ENCODE assay signal across 26 cellular contexts in the genomic region with DNA sequence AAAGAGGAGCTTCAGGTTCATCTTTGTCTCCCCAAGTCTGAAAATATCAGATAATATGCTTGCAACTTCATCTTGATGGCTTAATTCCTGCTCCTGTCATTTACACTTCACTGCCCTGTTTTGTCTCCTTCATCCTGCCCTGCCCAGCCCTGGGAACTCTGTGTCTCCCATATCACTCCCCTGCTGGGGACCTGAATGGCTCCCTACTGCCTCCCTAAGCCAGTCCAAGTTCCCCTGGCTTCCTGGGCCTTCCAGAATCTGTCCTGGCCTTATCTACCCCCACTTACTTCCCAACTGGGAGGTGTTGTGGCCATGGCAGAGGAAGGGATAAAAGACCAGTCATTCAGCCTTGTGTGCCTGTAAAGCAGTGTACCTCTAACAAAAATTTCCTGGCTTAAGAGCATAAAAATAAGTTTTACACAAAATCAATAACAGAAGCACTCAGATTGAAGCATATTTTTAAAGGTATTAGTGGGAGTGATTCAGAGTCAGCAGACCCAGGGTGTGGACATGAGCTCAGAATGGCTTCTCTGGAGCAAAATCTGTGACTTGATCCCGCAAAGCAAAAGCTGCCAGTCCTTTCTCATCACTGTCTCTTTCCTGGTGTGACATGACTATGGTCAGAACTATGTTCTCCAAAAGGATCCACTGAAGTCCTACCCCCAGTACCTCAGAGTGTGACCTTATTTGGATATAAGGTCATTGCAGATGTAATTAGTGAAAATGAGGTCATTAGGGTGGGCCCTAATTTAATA. TPM values are rescaled to one million over a fixed set of nuclear protein-coding genes. Genes with fewer than 3 reads are reported as not detected.
DNase-seq lines count a peak whose midpoint lies in the region; ATAC-seq and TF ChIP-seq lines count a peak whose summit lies in the region.
"Had no signal": no experiment of that assay in that cellular context is flagged by ENCODE, and none has a peak within 500 bp of the region (broad histone marks: within the 10 kb centered on the region; RNA-seq: fewer than 3 reads in every experiment).

No MANE protein-coding gene starts in this region.

- CTCF ChIA-PET in Panc1 (lab: Charles Lee): no interaction called here

- H3K27me3 Mint-ChIP-seq in activated T-helper 17 cell treated with anti-CD3 and anti-CD28 coated beads, Interleukin-2, amount 50 U/mL, for 72 hours: peaks cover 17% of the 10 kb centered on the region

- no peak overlapping the region for H3K9ac ChIP-seq in GM23248

- no TSS peak for BruUV-seq in Panc1 (replicated peaks; lab: Mats Ljungman, UMichigan)

- H3K36me3 ChIP-seq in GM23248 (ENCODE audit: low read depth) (no peaks in the 10 kb centered on the region), Panc1 (ENCODE audit: control insufficient read depth, insufficient read depth, low read length) (no peaks in the 10 kb centered on the region), osteoblast (ENCODE audit: insufficient read depth, low read length) (no peaks in the 10 kb centered on the region)
- H3K36me3 ChIP-seq: HAP-1, heart left ventricle, uterus had no signal

- peaks cover 5% of the 10 kb centered on the region for H3K9me3 Mint-ChIP-seq in activated T-helper 17 cell treated with anti-CD3 and anti-CD28 coated beads, Interleukin-2, amount 50 U/mL, for 72 hours
- H3K9me3 Mint-ChIP-seq: activated CD4-positive, alpha-beta memory T cell treated with anti-CD3 and anti-CD28 coated beads, Interleukin-2, amount 10 ng/mL, durations not matched to agents 7 days and 5 days had no signal

- intact Hi-C loops in Panc1 (cut with micrococcal nuclease; ENCODE audit: unreplicated experiment): no loop called here

- DNase-seq in GM23248 (peak; percentile 11), Panc1 (ENCODE audit: low read depth, low spot score) (no peak), osteoblast (ENCODE audit: insufficient read length, low spot score, missing footprints) (peak; percentile 68), NCI-H226 (no peak), OCI-M1 (lab: John Stamatoyannopoulos, UW) (no peak)
- DNase-seq: activated CD4-positive, alpha-beta memory T cell treated with anti-CD3 and anti-CD28 coated beads, Interleukin-2, amount 10 ng/mL, durations not matched to agents 7 days and 5 days; activated CD4-positive, CD25-positive, alpha-beta regulatory T cell treated with anti-CD3 and anti-CD28 coated beads, Interleukin-2, amount 50 U/mL, for 72 hours; activated CD8-positive, alpha-beta memory T cell treated with anti-CD3 and anti-CD28 coated beads, Interleukin-2, amount 50 U/mL, for 48 hours; anterior cingulate cortex; dermis blood vessel endothelial cell; heart left ventricle; naive B cell; NCI-H1105; NCI-H2081 treated with DMSO at 0.1 percent for 48 hours; NCI-H82; psoas muscle; uterus had no signal

- H3K36me3 Mint-ChIP-seq in activated T-helper 17 cell treated with anti-CD3 and anti-CD28 coated beads, Interleukin-2, amount 50 U/mL, for 72 hours (ENCODE audit: low read depth): no peaks in the 10 kb centered on the region

- WGBS in GM23248 (ENCODE audit: low coverage in 1 of 2, low lambda C conversion rate in 2 of 2, missing lambda C conversion rate in 2 of 2), 2 experiments: 90% methylated on average over 1 of the region's 1 CpG

- H3K4me3 ChIP-seq in GM23248 (no peak overlapping the region), Panc1 (ENCODE audit: low read depth in 2 of 2, low read length in 2 of 2) (no peak overlapping the region), osteoblast (ENCODE audit: insufficient read depth, low read length) (no peak overlapping the region)
- H3K4me3 ChIP-seq: HAP-1, heart left ventricle, psoas muscle, SK-N-MC, uterus had no signal

- H2AFZ ChIP-seq in GM23248 (no peak overlapping the region), osteoblast (ENCODE audit: low read length) (peak overlapping the region; percentile 83)

- no peak overlapping the region for H3K27ac Mint-ChIP-seq in activated T-helper 17 cell treated with anti-CD3 and anti-CD28 coated beads, Interleukin-2, amount 50 U/mL, for 72 hours
- H3K27ac Mint-ChIP-seq: activated CD4-positive, alpha-beta memory T cell treated with anti-CD3 and anti-CD28 coated beads, Interleukin-2, amount 10 ng/mL, durations not matched to agents 7 days and 5 days; activated naive CD4-positive, alpha-beta T cell treated with anti-CD3 and anti-CD28 coated beads, Interleukin-2, amount 50 U/mL, for 24 hours; activated T-helper 2 cell treated with anti-CD3 and anti-CD28 coated beads, Interferon-gamma antibody, Interleukin-2, Interleukin-4, amounts not matched to agents 10 μg/mL and 5 μg/mL and 100 μg/mL, durations not matched to agents 14 hours and 24 hours and 36 hours; naive B cell; stimulated activated naive CD8-positive, alpha-beta T cell treated with anti-CD3 and anti-CD28 coated beads, Interleukin-15, Interleukin-2, amounts not matched to agents 100 ng/mL and 50 ng/mL, for 24 hours had no signal

- H4K20me1 ChIP-seq in GM23248 (ENCODE audit: insufficient read depth) (no peaks in the 10 kb centered on the region), osteoblast (ENCODE audit: insufficient read depth, low read length) (no peaks in the 10 kb centered on the region)

- no peak overlapping the region for H3K4me2 ChIP-seq in GM23248 (ENCODE audit: unreplicated experiment)
- no peak overlapping the region for H3K4me2 ChIP-seq in osteoblast (ENCODE audit: insufficient read depth, low read length)

- H3K27me3 ChIP-seq in GM23248 (replicated peaks; ENCODE audit: insufficient read depth) (no peaks in the 10 kb centered on the region), Panc1 (ENCODE audit: control insufficient read depth, insufficient read depth, low read length) (no peaks in the 10 kb centered on the region), osteoblast (ENCODE audit: insufficient read depth, low read length) (no peaks in the 10 kb centered on the region)
- H3K27me3 ChIP-seq: heart left ventricle, uterus had no signal

- H3K4me1 Mint-ChIP-seq in activated T-helper 17 cell treated with anti-CD3 and anti-CD28 coated beads, Interleukin-2, amount 50 U/mL, for 72 hours: no peaks in the 10 kb centered on the region
- H3K4me1 Mint-ChIP-seq: activated naive CD4-positive, alpha-beta T cell treated with anti-CD3 and anti-CD28 coated beads, Interleukin-2, amount 50 U/mL, for 24 hours had no signal

- H3K27ac ChIP-seq in GM23248 (no peak overlapping the region), Panc1 (ENCODE audit: low read length) (peak overlapping the region; percentile 34; the same call in 1 of the 2 replicates), osteoblast (ENCODE audit: low read depth, low read length) (peak overlapping the region; percentile 97)
- H3K27ac ChIP-seq: heart left ventricle, psoas muscle, RWPE1, SK-N-MC, uterus had no signal

- H3K79me2 ChIP-seq in GM23248 (ENCODE audit: insufficient read depth) (no peaks in the 10 kb centered on the region), osteoblast (ENCODE audit: insufficient read depth, low read length) (peaks cover 3% of the 10 kb centered on the region)

- no peak overlapping the region for H3K4me3 Mint-ChIP-seq in activated T-helper 17 cell treated with anti-CD3 and anti-CD28 coated beads, Interleukin-2, amount 50 U/mL, for 72 hours
- H3K4me3 Mint-ChIP-seq: activated CD4-positive, alpha-beta memory T cell treated with anti-CD3 and anti-CD28 coated beads, Interleukin-2, amount 10 ng/mL, durations not matched to agents 7 days and 5 days; activated naive CD4-positive, alpha-beta T cell treated with anti-CD3 and anti-CD28 coated beads, Interleukin-2, amount 50 U/mL, for 24 hours; stimulated activated naive CD8-positive, alpha-beta T cell treated with anti-CD3 and anti-CD28 coated beads, Interleukin-15, Interleukin-2, amounts not matched to agents 100 ng/mL and 50 ng/mL, for 24 hours had no signal

- H3K9me3 ChIP-seq in GM23248 (ENCODE audit: low read depth): no peaks in the 10 kb centered on the region
- H3K9me3 ChIP-seq in Panc1 (ENCODE audit: control insufficient read depth, insufficient read depth, low read depth, low read length): no peaks in the 10 kb centered on the region
- H3K9me3 ChIP-seq in osteoblast (ENCODE audit: low read depth, low read length): no peaks in the 10 kb centered on the region
- H3K9me3 ChIP-seq: HAP-1, uterus had no signal

- no peaks in the 10 kb centered on the region for H3F3A ChIP-seq in GM23248 (ENCODE audit: insufficient read depth)

- no peaks in the 10 kb centered on the region for H3K4me1 ChIP-seq in GM23248 (ENCODE audit: insufficient read depth)
- H3K4me1 ChIP-seq in Panc1 (ENCODE audit: control insufficient read depth, insufficient read depth, low read length): no peaks in the 10 kb centered on the region; the same call in 1 of the 2 replicates
- peaks cover 46% of the 10 kb centered on the region for H3K4me1 ChIP-seq in osteoblast (ENCODE audit: insufficient read depth, low read length)
- H3K4me1 ChIP-seq: HAP-1, psoas muscle, uterus had no signal

- in situ Hi-C loops in GM23248 (cut with MboI) (no loop called here), Panc1 (cut with HindIII; ENCODE audit: low pct_unique_long_range_greater_than_20kb, low sequenced_read_pairs) (no loop called here)

- TF ChIP-seq CTCF in Panc1 (IDR thresholded peaks at IDR 0.05): no peak
- TF ChIP-seq CTCF in osteoblast (IDR thresholded peaks at IDR 0.05; ENCODE audit: extremely low read depth, low read depth, low read length): no peak

- no peaks in the 10 kb centered on the region for H3K9me2 ChIP-seq in GM23248 (ENCODE audit: insufficient read depth)

- ATAC-seq in Panc1 (no peak), esophagus mucosa (peak; percentile 90)
- no peak for ATAC-seq in activated CD4-positive, CD25-positive, alpha-beta regulatory T cell treated with anti-CD3 and anti-CD28 coated beads, Interleukin-2, amount 50 U/mL, for 24 hours
- no peak for ATAC-seq in activated T-helper 17 cell treated with anti-CD3 and anti-CD28 coated beads, Interleukin-2, amount 50 U/mL, for 72 hours (replicated peaks)
- ATAC-seq: heart left ventricle, psoas muscle had no signal

- POLR2A ChIA-PET in Panc1 (lab: Charles Lee): no interaction called here

RNA-seq across cellular contexts. Expression of a gene that starts 59.1 kb away (rescaled TPM):
- total RNA-seq in GM23248 (2014; rRNA removed; shearing (Covaris generic)): 0.97 and 2.3 TPM in 2 replicates
- 9.0 and 9.4 TPM in 2 replicates for polyA plus RNA-seq in GM23248 (2016; fragmentation: Nextera tagmentation; extraction: Ambion mirVana)
- total RNA-seq in Panc1 (2021; ENCODE audit: unreplicated experiment) (25.8 TPM), esophagus mucosa (63.3 TPM), osteoblast (9.0 and 14.4 TPM in 2 replicates)
- 24.1 TPM for polyA plus RNA-seq in Panc1 (2012; ENCODE audit: insufficient read length)
- 10 to 100 TPM; 20.6 to 22.0 TPM for total RNA-seq in activated T-helper 17 cell treated with anti-CD3 and anti-CD28 coated beads, Interleukin-2, amount 50 U/mL, for 72 hours

Comparison
In these comparisons a context has a peak if more than half of its experiments do, and no peak if none do; other contexts are left out.
1. DNase-seq: peak in GM23248 (single experiment) and osteoblast (single experiment); none in Panc1 (single experiment), NCI-H226 (single experiment) and OCI-M1 (single experiment).